7 cellular contexts compared by ENCODE assay signal in the genomic region with DNA sequence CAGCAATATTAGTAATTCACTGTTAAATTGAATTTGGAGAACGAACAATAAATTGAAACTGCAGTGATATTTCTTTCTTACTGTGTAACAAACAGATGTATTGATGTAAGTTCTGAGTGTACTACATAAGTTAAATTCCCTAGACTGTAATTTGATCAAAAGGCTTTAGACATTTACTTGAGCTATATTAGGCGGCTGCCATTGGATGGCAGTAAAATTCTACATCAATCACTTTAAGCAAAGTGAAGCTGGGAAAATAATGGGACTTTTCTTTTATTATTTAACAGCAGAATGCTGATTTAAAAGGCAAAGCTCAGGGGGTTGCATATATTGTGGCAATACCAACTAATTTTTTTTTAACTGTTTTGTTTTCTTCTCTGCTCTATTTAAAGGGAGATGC.
DNase-seq lines count a peak whose midpoint lies in the region; TF ChIP-seq lines count a peak whose summit lies in the region.

No MANE protein-coding gene starts in this region.

- H2AFZ ChIP-seq in osteoblast (ENCODE audit: low read length) = no peak overlapping the region

- H3K4me3 ChIP-seq in GM06990 (replicated peaks; ENCODE audit: low read depth, low read length) = no peak overlapping the region
- no peak overlapping the region for H3K4me3 ChIP-seq in cardiac fibroblast (replicated peaks in 1 of 2; ENCODE audit: low read depth in 2 of 2, low read length in 2 of 2)
- H3K4me3 ChIP-seq in osteoblast (ENCODE audit: insufficient read depth, low read length) = no peak overlapping the region
- H3K4me3 ChIP-seq in H7 (ENCODE audit: insufficient read depth, low read depth, low read length) = no peak overlapping the region

- DNase-seq in GM06990 (ENCODE audit: extremely low read depth, insufficient read length) (no peak), NCI-H2107 treated with DMSO at 0.1 percent for 48 hours (lab: John Stamatoyannopoulos, UW; ENCODE audit: unreplicated experiment) (peak; percentile 27), cardiac fibroblast (ENCODE audit: low read depth in 2 of 2) (peak; percentile 46 to 67), osteoblast (ENCODE audit: insufficient read length, low spot score, missing footprints) (no peak), posterior cingulate gyrus (no peak), SK-N-DZ (ENCODE audit: low spot score) (no peak), H7 (no peak)

- H4K20me1 ChIP-seq in osteoblast (ENCODE audit: insufficient read depth, low read length) = no peaks in the 10 kb centered on the region

- H3K27ac ChIP-seq in osteoblast (ENCODE audit: low read depth, low read length) = no peak overlapping the region

- TF ChIP-seq CTCF in GM06990 (IDR thresholded peaks at IDR 0.05; ENCODE audit: insufficient read depth, low read length, poor library complexity, severe bottlenecking) (peak; percentile 11), cardiac fibroblast (IDR thresholded peaks at IDR 0.05; ENCODE audit: low read depth, low read length) (peak; percentile 36), osteoblast (IDR thresholded peaks at IDR 0.05; ENCODE audit: extremely low read depth, low read depth, low read length) (peak; percentile 67)

- H3K9me3 ChIP-seq in osteoblast (ENCODE audit: low read depth, low read length) = no peaks in the 10 kb centered on the region

- H3K79me2 ChIP-seq in osteoblast (ENCODE audit: insufficient read depth, low read length) = no peaks in the 10 kb centered on the region

- no peaks in the 10 kb centered on the region for H3K27me3 ChIP-seq in GM06990 (replicated peaks; ENCODE audit: control insufficient read depth, insufficient read depth, low read length)
- no peaks in the 10 kb centered on the region for H3K27me3 ChIP-seq in osteoblast (ENCODE audit: insufficient read depth, low read length)
- H3K27me3 ChIP-seq in H7 (ENCODE audit: control insufficient read depth, insufficient read depth, low read length) = no peaks in the 10 kb centered on the region

- H3K4me2 ChIP-seq in osteoblast (ENCODE audit: insufficient read depth, low read length) = no peak overlapping the region

- H3K4me1 ChIP-seq in osteoblast (ENCODE audit: insufficient read depth, low read length) = peaks cover 10% of the 10 kb centered on the region

- H3K36me3 ChIP-seq in GM06990 (ENCODE audit: control insufficient read depth, insufficient read depth, low read length) (no peaks in the 10 kb centered on the region), osteoblast (ENCODE audit: insufficient read depth, low read length) (no peaks in the 10 kb centered on the region), H7 (replicated peaks; ENCODE audit: control insufficient read depth, insufficient read depth, low read length) (no peaks in the 10 kb centered on the region)

- intact Hi-C loops in posterior cingulate gyrus (cut with DNase I) = no loop called here

Comparison
In these comparisons a context has a peak if more than half of its experiments do, and no peak if none do; other contexts are left out.
1. DNase-seq: peak in NCI-H2107 treated with DMSO at 0.1 percent for 48 hours (single experiment) and cardiac fibroblast (2 of 2); none in GM06990 (single experiment), osteoblast (single experiment), posterior cingulate gyrus (0 of 10), SK-N-DZ (single experiment) and H7 (single experiment).
2. CTCF ChIP-seq: peak in every context shown above with its lines; median percentile 67 in osteoblast; 36 in cardiac fibroblast; 11 in GM06990.